1 cellular context compared by ENCODE assay signal in the genomic region with DNA sequence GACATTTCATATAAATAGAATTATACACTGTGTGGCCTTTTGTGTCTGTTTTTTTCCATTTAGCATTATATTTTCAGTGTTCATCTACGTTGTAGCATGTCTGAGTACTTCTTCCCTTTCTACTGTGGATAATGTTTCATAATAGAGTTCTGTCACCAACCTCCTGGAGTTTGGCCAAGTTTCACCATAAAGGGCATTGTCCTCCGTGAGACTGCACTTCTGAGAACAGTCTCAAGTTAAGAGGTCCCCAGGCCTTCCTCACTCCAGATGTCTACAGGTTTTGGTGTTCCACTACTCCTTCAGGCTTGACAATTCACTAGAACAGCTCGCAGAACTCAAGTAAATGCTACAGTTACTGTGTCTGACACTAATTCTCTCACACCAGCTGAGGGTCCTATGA.
A peak's percentile ranks its signal among the peaks of the same experiment; 100 is the strongest.
TF ChIP-seq lines count a peak whose summit lies in the region.

No MANE protein-coding gene starts in this region.

TF ChIP-seq in K562, 482 proteins besides CTCF, POLR2A, EP300 and RAD21:
- TF ChIP-seq ARHGAP35 (IDR thresholded peaks at IDR 0.05; ENCODE audit: partially characterized antibody) = no peak
- TF ChIP-seq CEBPB (tag; IDR thresholded peaks at IDR 0.05) = peak; percentile 78
- TF ChIP-seq RBFOX2 (IDR thresholded peaks at IDR 0.05; ENCODE audit: low read depth, low read length) = no peak
- no peak for TF ChIP-seq CBX1 (IDR thresholded peaks at IDR 0.05; ENCODE audit: low read depth)
- no peak for TF ChIP-seq CEBPG (CRISPR knock-in tag; IDR thresholded peaks at IDR 0.05)
- TF ChIP-seq CEBPG (tag; conservative IDR thresholded peaks at IDR 0.05 in 1 of 2, IDR thresholded peaks at IDR 0.05 in 1 of 2) = peak in 1 of 2 experiments; percentile 34; a peak in 1 of 4 replicates
- no peak for TF ChIP-seq HOXB6 (CRISPR knock-in tag; IDR thresholded peaks at IDR 0.05; ENCODE audit: borderline replicate concordance)
- TF ChIP-seq SOX6 (IDR thresholded peaks at IDR 0.05) = peak; percentile 84
- peak; percentile 81 for TF ChIP-seq NFIC (IDR thresholded peaks at IDR 0.05)
- TF ChIP-seq, protein P1, sequence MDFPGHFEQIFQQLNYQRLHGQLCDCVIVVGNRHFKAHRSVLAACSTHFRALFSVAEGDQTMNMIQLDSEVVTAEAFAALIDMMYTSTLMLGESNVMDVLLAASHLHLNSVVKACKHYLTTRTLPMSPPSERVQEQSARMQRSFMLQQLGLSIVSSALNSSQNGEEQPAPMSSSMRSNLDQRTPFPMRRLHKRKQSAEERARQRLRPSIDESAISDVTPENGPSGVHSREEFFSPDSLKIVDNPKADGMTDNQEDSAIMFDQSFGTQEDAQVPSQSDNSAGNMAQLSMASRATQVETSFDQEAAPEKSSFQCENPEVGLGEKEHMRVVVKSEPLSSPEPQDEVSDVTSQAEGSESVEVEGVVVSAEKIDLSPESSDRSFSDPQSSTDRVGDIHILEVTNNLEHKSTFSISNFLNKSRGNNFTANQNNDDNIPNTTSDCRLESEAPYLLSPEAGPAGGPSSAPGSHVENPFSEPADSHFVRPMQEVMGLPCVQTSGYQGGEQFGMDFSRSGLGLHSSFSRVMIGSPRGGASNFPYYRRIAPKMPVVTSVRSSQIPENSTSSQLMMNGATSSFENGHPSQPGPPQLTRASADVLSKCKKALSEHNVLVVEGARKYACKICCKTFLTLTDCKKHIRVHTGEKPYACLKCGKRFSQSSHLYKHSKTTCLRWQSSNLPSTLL (IDR thresholded peaks at IDR 0.05) = no peak
- TF ChIP-seq BCOR (IDR thresholded peaks at IDR 0.05) = no peak
- no peak for TF ChIP-seq SNIP1 (IDR thresholded peaks at IDR 0.05; ENCODE audit: low read depth)
- no peak for TF ChIP-seq ZNF24 (IDR thresholded peaks at IDR 0.05)
- no peak for TF ChIP-seq POLR2H (tag; IDR thresholded peaks at IDR 0.05; ENCODE audit: low read depth)
- TF ChIP-seq MED1 (CRISPR knock-in tag; IDR thresholded peaks at IDR 0.05; ENCODE audit: borderline replicate concordance) = no peak
- TF ChIP-seq MAFG (tag; conservative IDR thresholded peaks at IDR 0.05) = no peak
- TF ChIP-seq ZBTB43 (CRISPR knock-in tag; IDR thresholded peaks at IDR 0.05) = no peak
- no peak for TF ChIP-seq KLF13 (tag; IDR thresholded peaks at IDR 0.05; ENCODE audit: borderline replicate concordance, low read depth)
- no peak for TF ChIP-seq ZNF778 (CRISPR knock-in tag; IDR thresholded peaks at IDR 0.05)
- TF ChIP-seq MYNN (IDR thresholded peaks at IDR 0.05) = no peak
- TF ChIP-seq MYNN (CRISPR knock-in tag; IDR thresholded peaks at IDR 0.05) = no peak
